12 cellular contexts compared by ENCODE assay signal in genomic region chr17:4497101-4497824, GRCh38. TPM values are rescaled to one million over a fixed set of nuclear protein-coding genes. Genes with fewer than 3 reads are reported as not detected.
A peak's percentile ranks its signal among the peaks of the same experiment; 100 is the strongest.
DNase-seq lines count a peak whose midpoint lies in the region; ATAC-seq, FAIRE-seq and TF ChIP-seq lines count a peak whose summit lies in the region.
"Had no signal": no experiment of that assay in that cellular context is flagged by ENCODE, and none has a peak within 500 bp of the region (broad histone marks: within the 10 kb centered on the region; RNA-seq: fewer than 3 reads in every experiment).

No MANE protein-coding gene starts in this region.

- H2BK5ac ChIP-seq in mesendoderm (ENCODE audit: low read length) = no peak overlapping the region

- H3K27ac ChIP-seq in K562 (ENCODE audit: extremely low read depth, low read depth, low read length) (no peak overlapping the region), tibial nerve (no peak overlapping the region), small intestine (ENCODE audit: low read depth in 1 of 2, low read length in 1 of 2) (no peak overlapping the region), mesendoderm (ENCODE audit: low read depth, low read length) (no peak overlapping the region)

- in situ Hi-C loops in K562 (cut with MboI) = no loop called here

- no peaks in the 10 kb centered on the region for H3K9me3 ChIP-seq in K562 (replicated peaks; ENCODE audit: control insufficient read depth, insufficient read depth, low read depth, low read length)
- no peaks in the 10 kb centered on the region for H3K9me3 ChIP-seq in tibial nerve
- no peaks in the 10 kb centered on the region for H3K9me3 ChIP-seq in small intestine (ENCODE audit: control insufficient read depth, low read depth)

- peaks cover 12% of the 10 kb centered on the region for H4K20me1 ChIP-seq in K562 (replicated peaks; ENCODE audit: control insufficient read depth, insufficient read depth, low read length)

- H3K27me3 Mint-ChIP-seq in naive thymus-derived CD8-positive, alpha-beta T cell = peaks cover 0 to 15% (median 9%) of the 10 kb centered on the region in 5 donors

- H3K9me3 Mint-ChIP-seq in naive thymus-derived CD8-positive, alpha-beta T cell = no peaks in the 10 kb centered on the region
- H3K9me3 Mint-ChIP-seq: activated CD4-positive, alpha-beta memory T cell treated with anti-CD3 and anti-CD28 coated beads for 36 hours; dendritic cell treated with granulocyte-macrophage colony-stimulating factor and Interleukin-4, amounts not matched to agents 40 ng/mL and 50 ng/mL, for 4 days had no signal

- POLR2A ChIA-PET in K562 (lab: Yijun Ruan, JAX) = no interaction called here
- POLR2A ChIA-PET in naive thymus-derived CD8-positive, alpha-beta T cell (lab: Charles Lee) = interaction anchor here (1.5 kb wide), 1 partner anchor 15 kb away, joined by 3 read pairs; no protein-coding TSS in a partner anchor

- ATAC-seq in K562 (no peak), HG03039 (IDR thresholded peaks at IDR 0.05; ENCODE audit: unreplicated experiment) (no peak)
- ATAC-seq in naive thymus-derived CD8-positive, alpha-beta T cell = no peak

- H3K9me1 ChIP-seq in K562 (ENCODE audit: control insufficient read depth, insufficient read depth, low read length) = no peaks in the 10 kb centered on the region

- peak overlapping the region in 8 of 10 donors; percentile 1 to 69 (median 40) for H3K4me3 Mint-ChIP-seq in naive thymus-derived CD8-positive, alpha-beta T cell
- H3K4me3 Mint-ChIP-seq: activated CD4-positive, alpha-beta memory T cell treated with anti-CD3 and anti-CD28 coated beads for 36 hours; dendritic cell treated with granulocyte-macrophage colony-stimulating factor and Interleukin-4, amounts not matched to agents 40 ng/mL and 50 ng/mL, for 4 days had no signal

- H3K4me1 Mint-ChIP-seq in naive thymus-derived CD8-positive, alpha-beta T cell = peaks cover 19 to 33% (median 26%) of the 10 kb centered on the region in 4 donors

- no peak overlapping the region for H3K18ac ChIP-seq in mesendoderm (ENCODE audit: low read length)

- no peak overlapping the region for H4K8ac ChIP-seq in mesendoderm (ENCODE audit: low read depth, low read length)

- BruUV-seq in K562 (replicated peaks; lab: Mats Ljungman, UMichigan) = no TSS peak

- DNase-seq in DMS53 (lab: John Stamatoyannopoulos, UW) = peak; percentile 90
- DNase-seq in LHCN-M2 (ENCODE audit: low read depth) = peak; percentile 64
- DNase-seq in K562 (ENCODE audit: extremely low read depth in 1 of 4, low spot score in 3 of 4) = no peak
- DNase-seq in naive thymus-derived CD8-positive, alpha-beta T cell = no peak
- DNase-seq in tibial nerve (ENCODE audit: low spot score in 2 of 2) = no peak
- no peak for DNase-seq in small intestine
- DNase-seq in mesendoderm = no peak
- DNase-seq: activated CD4-positive, alpha-beta memory T cell treated with anti-CD3 and anti-CD28 coated beads for 36 hours; NCI-H446 had no signal

- no peak overlapping the region for H2BK120ac ChIP-seq in mesendoderm (ENCODE audit: low read depth, low read length)

- H3K4me1 ChIP-seq in K562 (replicated peaks in 1 of 2; ENCODE audit: control insufficient read depth in 2 of 2, insufficient read depth in 2 of 2, low read length in 2 of 2) (peaks cover 0 to 18% of the 10 kb centered on the region in 2 experiments; a peak in 2 of 5 replicates), tibial nerve (peaks cover 0 to 28% (median 10%) of the 10 kb centered on the region in 4 donors), small intestine (ENCODE audit: control insufficient read depth in 2 of 2, insufficient read depth in 1 of 2, low read depth in 1 of 2, low read length in 1 of 2) (peaks cover 7% of the 10 kb centered on the region in 2 donors), mesendoderm (ENCODE audit: control insufficient read depth, low read depth, low read length) (no peaks in the 10 kb centered on the region)

- no peak overlapping the region for H2AFZ ChIP-seq in K562 (ENCODE audit: low read depth, low read length)

- TF ChIP-seq CTCF in K562 (IDR thresholded peaks at IDR 0.05 in 2 of 3, conservative IDR thresholded peaks at IDR 0.05 in 1 of 3; ENCODE audit: insufficient read depth in 2 of 3, low read depth in 1 of 3, low read length in 3 of 3) = no peak
- TF ChIP-seq CTCF in tibial nerve (IDR thresholded peaks at IDR 0.05) = no peak

- no peak overlapping the region for H4K5ac ChIP-seq in mesendoderm (ENCODE audit: low read length)

- no peaks in the 10 kb centered on the region for H3K79me1 ChIP-seq in mesendoderm (ENCODE audit: low read length)

- no peak overlapping the region for H3K4ac ChIP-seq in mesendoderm (ENCODE audit: low read depth, low read length)

- no peaks in the 10 kb centered on the region for H3K36me3 Mint-ChIP-seq in naive thymus-derived CD8-positive, alpha-beta T cell
- H3K36me3 Mint-ChIP-seq: activated CD4-positive, alpha-beta memory T cell treated with anti-CD3 and anti-CD28 coated beads for 36 hours had no signal

- H3K27ac Mint-ChIP-seq in naive thymus-derived CD8-positive, alpha-beta T cell = peak overlapping the region in 1 of 10 donors; percentile 34
- H3K27ac Mint-ChIP-seq: activated CD4-positive, alpha-beta memory T cell treated with anti-CD3 and anti-CD28 coated beads for 36 hours; dendritic cell treated with granulocyte-macrophage colony-stimulating factor and Interleukin-4, amounts not matched to agents 40 ng/mL and 50 ng/mL, for 4 days had no signal

- no peak for TF ChIP-seq RAD21 in K562 (CRISPR knock-in tag; conservative IDR thresholded peaks at IDR 0.05 in 1 of 2, IDR thresholded peaks at IDR 0.05 in 1 of 2)

- no peak overlapping the region for H2AK5ac ChIP-seq in mesendoderm (ENCODE audit: low read length)

- TF ChIP-seq POLR2A in K562 (conservative IDR thresholded peaks at IDR 0.05) = no peak
- no peak for TF ChIP-seq POLR2A in tibial nerve (IDR thresholded peaks at IDR 0.05)

- intact Hi-C loops in K562 (cut with micrococcal nuclease) = no loop called here

- H3K79me2 ChIP-seq in K562 (ENCODE audit: control insufficient read depth, insufficient read depth, low read length) = no peaks in the 10 kb centered on the region
- H3K79me2 ChIP-seq in mesendoderm (ENCODE audit: control insufficient read depth, insufficient read depth, low read length) = no peaks in the 10 kb centered on the region

- H3K9ac ChIP-seq in K562 (ENCODE audit: insufficient read depth in 1 of 2, low read depth in 2 of 2, low read length in 2 of 2) = no peak overlapping the region
- H3K9ac ChIP-seq in mesendoderm (ENCODE audit: low read length) = no peak overlapping the region

- H3K4me3 ChIP-seq in K562 (no peak overlapping the region), tibial nerve (no peak overlapping the region), small intestine (ENCODE audit: low read depth in 1 of 2, low read length in 2 of 2) (no peak overlapping the region), mesendoderm (ENCODE audit: low read length) (no peak overlapping the region)
- H3K4me3 ChIP-seq: lung had no signal

- H3K56ac ChIP-seq in mesendoderm (ENCODE audit: low read length) = no peak overlapping the region

- CTCF ChIA-PET in K562 (lab: Yijun Ruan, JAX; ENCODE audit: low intra/inter-chr PET ratio) = no interaction called here

- 5% methylated on average over 17 of the region's 23 CpGs for WGBS in K562 (ENCODE audit: insufficient coverage, low coverage, missing lambda C conversion rate)
- WGBS in tibial nerve, 2 donors = 70 to 74% methylated on average over 23 of the region's 23 CpGs
- WGBS in small intestine, 3 donors = 48 to 71% (median 61%) methylated on average over 23 of the region's 23 CpGs
- no CpG with 5 or more reads among the region's 23 CpGs for WGBS in mesendoderm (ENCODE audit: extremely low coverage, insufficient coverage, low lambda C conversion rate)

- no peak overlapping the region for H2BK15ac ChIP-seq in mesendoderm (replicated peaks; ENCODE audit: low read depth)

- H3K4me2 ChIP-seq in K562 (ENCODE audit: insufficient read depth, low read length) (no peak overlapping the region), mesendoderm (ENCODE audit: low read length) (no peak overlapping the region)

- no peak overlapping the region for H3K23ac ChIP-seq in mesendoderm (ENCODE audit: low read length)

- no peaks in the 10 kb centered on the region for H3K36me3 ChIP-seq in K562 (ENCODE audit: control insufficient read depth, insufficient read depth, low read length)
- no peaks in the 10 kb centered on the region for H3K36me3 ChIP-seq in tibial nerve
- H3K36me3 ChIP-seq in small intestine (ENCODE audit: control insufficient read depth in 2 of 2, insufficient read depth in 2 of 2, low read length in 2 of 2) = no peaks in the 10 kb centered on the region
- H3K36me3 ChIP-seq in mesendoderm (ENCODE audit: control insufficient read depth, insufficient read depth, low read length) = no peaks in the 10 kb centered on the region

- H3K27me3 ChIP-seq in K562 (ENCODE audit: control insufficient read depth in 2 of 2, insufficient read depth in 2 of 2, low read length in 2 of 2) = peaks cover 0 to 56% of the 10 kb centered on the region in 2 experiments; a peak in 3 of 5 replicates
- H3K27me3 ChIP-seq in tibial nerve = peaks cover 0 to 28% of the 10 kb centered on the region in 2 donors
- peaks cover 0 to 2% of the 10 kb centered on the region in 2 donors for H3K27me3 ChIP-seq in small intestine (ENCODE audit: control insufficient read depth in 2 of 2, insufficient read depth in 2 of 2, low read length in 2 of 2)
- H3K27me3 ChIP-seq in mesendoderm (ENCODE audit: insufficient read depth, low read length, poor library complexity) = peaks cover 13% of the 10 kb centered on the region

- TF ChIP-seq EP300 in K562 (IDR thresholded peaks at IDR 0.05; ENCODE audit: low read length) = no peak
- TF ChIP-seq EP300 in tibial nerve (IDR thresholded peaks at IDR 0.05) = no peak

- FAIRE-seq in K562 (lab: Jason Lieb, UNC) = no peak
- FAIRE-seq in small intestine (lab: Jason Lieb, UNC) = no peak

RNA-seq across cellular contexts. Expression of gene SPNS2, which starts 1.4 kb away (rescaled TPM):
- 0.06 and 0.23 TPM in 2 replicates for total RNA-seq in LHCN-M2 (2014; rRNA removed)
- 0.24 TPM for polyA plus RNA-seq in LHCN-M2 (2012)
- total RNA-seq in K562 (2011; cell fraction: chromatin; rRNA removed; ENCODE audit: low replicate concordance) = not detected in 2 replicates
- not detected in 2 replicates for total RNA-seq in K562 (2011; cell fraction: nucleolus; rRNA removed)
- total RNA-seq in K562 (2011; cell fraction: nucleoplasm; rRNA removed) = not detected in 2 replicates
- not detected in 2 replicates for total RNA-seq in K562 (2014; rRNA removed)
- not detected in 2 replicates for total RNA-seq in K562 (2014; rRNA removed; fragmentation: Illumina TruSeq; extraction: Trizol)
- not detected in 2 replicates for total RNA-seq in K562 (2015; rRNA removed; fragmentation: Illumina TruSeq; extraction: Trizol)
- 0.07 TPM in 1 of 2 replicates, not detected in the other for total RNA-seq in K562 (2021)
- 0.06 TPM in 1 of 2 replicates, not detected in the other for polyA plus RNA-seq in K562 (2011; rRNA removed)
- polyA plus RNA-seq in K562 (2011; cell fraction: cytosol; rRNA removed) = 0.03 and 0.07 TPM in 2 replicates
- polyA plus RNA-seq in K562 (2011; cell fraction: nucleus; rRNA removed) = not detected in 2 replicates
- 0.12 and 0.76 TPM in 2 replicates for polyA plus RNA-seq in K562 (2012)
- polyA plus RNA-seq in K562 (2014; fragmentation: Illumina TruSeq; extraction: Trizol) = not detected in 2 replicates
- not detected for polyA plus RNA-seq in K562 (2014; fragmentation: Nextera tagmentation; extraction: Ambion mirVana)
- polyA plus RNA-seq in K562 (2014; rRNA removed) = not detected in 2 replicates
- not detected in 2 replicates for polyA minus RNA-seq in K562 (2011; rRNA and poly(A)+ RNA removed)
- not detected in 2 replicates for polyA minus RNA-seq in K562 (2011; cell fraction: cytosol; rRNA and poly(A)+ RNA removed)
- polyA minus RNA-seq in K562 (2011; cell fraction: nucleus; rRNA and poly(A)+ RNA removed) = not detected in 2 replicates
- total RNA-seq in naive thymus-derived CD8-positive, alpha-beta T cell = under 1 TPM; 0.44 to 0.47 TPM
- polyA plus RNA-seq in naive thymus-derived CD8-positive, alpha-beta T cell = under 1 TPM; 0.53 to 0.63 (median 0.55) TPM
- total RNA-seq in tibial nerve = 10 to 100 TPM in 3 of 4 donors, 1 to 10 TPM in 1; 5.4 to 49.8 (median 23.4) TPM
- polyA plus RNA-seq in small intestine = 10 to 100 TPM in 2 of 3 donors, 1 to 10 TPM in 1; 6.3 to 37.3 (median 34.6) TPM
- 0.24 TPM for polyA plus RNA-seq in mesendoderm (2013, experiment 1 of 2)
- 0.15 TPM for polyA plus RNA-seq in mesendoderm (2013, experiment 2 of 2)

RNA-seq across cellular contexts. Expression of gene MYBBP1A, which starts 57.9 kb away (rescaled TPM):
- 58.8 and 69.1 TPM in 2 replicates for total RNA-seq in LHCN-M2 (2014; rRNA removed)
- polyA plus RNA-seq in LHCN-M2 (2012) = 24.2 TPM
- total RNA-seq in K562 (2011; cell fraction: chromatin; rRNA removed; ENCODE audit: low replicate concordance) = 95.2 and 270 TPM in 2 replicates
- 174 and 191 TPM in 2 replicates for total RNA-seq in K562 (2011; cell fraction: nucleolus; rRNA removed)
- 98.3 and 111 TPM in 2 replicates for total RNA-seq in K562 (2011; cell fraction: nucleoplasm; rRNA removed)
- 109 and 132 TPM in 2 replicates for total RNA-seq in K562 (2014; rRNA removed)
- total RNA-seq in K562 (2014; rRNA removed; fragmentation: Illumina TruSeq; extraction: Trizol) = 19.8 and 23.3 TPM in 2 replicates
- 47.2 and 47.6 TPM in 2 replicates for total RNA-seq in K562 (2015; rRNA removed; fragmentation: Illumina TruSeq; extraction: Trizol)
- 107 and 114 TPM in 2 replicates for total RNA-seq in K562 (2021)
- 17.7 and 32.4 TPM in 2 replicates for polyA plus RNA-seq in K562 (2011; rRNA removed)
- polyA plus RNA-seq in K562 (2011; cell fraction: cytosol; rRNA removed) = 16.3 and 33.1 TPM in 2 replicates
- polyA plus RNA-seq in K562 (2011; cell fraction: nucleus; rRNA removed) = 131 and 209 TPM in 2 replicates
- 37.2 and 61.4 TPM in 2 replicates for polyA plus RNA-seq in K562 (2012)
- 70.7 and 73.8 TPM in 2 replicates for polyA plus RNA-seq in K562 (2014; fragmentation: Illumina TruSeq; extraction: Trizol)
- polyA plus RNA-seq in K562 (2014; fragmentation: Nextera tagmentation; extraction: Ambion mirVana) = 1 to 10 TPM; 2.0 to 2.4 TPM
- polyA plus RNA-seq in K562 (2014; rRNA removed) = 69.7 and 77.2 TPM in 2 replicates
- polyA minus RNA-seq in K562 (2011; rRNA and poly(A)+ RNA removed) = 23.5 and 30.7 TPM in 2 replicates
- polyA minus RNA-seq in K562 (2011; cell fraction: cytosol; rRNA and poly(A)+ RNA removed) = 53.6 and 56.5 TPM in 2 replicates
- polyA minus RNA-seq in K562 (2011; cell fraction: nucleus; rRNA and poly(A)+ RNA removed) = 54.6 and 62.6 TPM in 2 replicates
- total RNA-seq in naive thymus-derived CD8-positive, alpha-beta T cell = 10 to 100 TPM; 84.4 to 88.6 TPM
- 10 to 100 TPM; 14.0 to 45.7 (median 28.7) TPM for polyA plus RNA-seq in naive thymus-derived CD8-positive, alpha-beta T cell
- 100 to 1,000 TPM in 1 of 4 donors, 10 to 100 TPM in 3; 53.8 to 119 (median 54.4) TPM for total RNA-seq in tibial nerve
- polyA plus RNA-seq in small intestine = 10 to 100 TPM; 15.0 to 34.0 (median 16.2) TPM
- polyA plus RNA-seq in mesendoderm (2013, experiment 1 of 2) = 74.9 TPM
- polyA plus RNA-seq in mesendoderm (2013, experiment 2 of 2) = 78.6 TPM

Comparison
In these comparisons a context has a peak if more than half of its experiments do, and no peak if none do; other contexts are left out.
1. DNase-seq: peak in DMS53 (single experiment) and LHCN-M2 (single experiment); none in K562 (0 of 4), naive thymus-derived CD8-positive, alpha-beta T cell (0 of 10), tibial nerve (0 of 2), small intestine (single experiment) and mesendoderm (single experiment).